10 cellular contexts compared by ENCODE assay signal in genomic region chr2:226185613-226186211, GRCh38.
DNase-seq lines count a peak whose midpoint lies in the region; ATAC-seq and TF ChIP-seq lines count a peak whose summit lies in the region.
"Had no signal": no experiment of that assay in that cellular context is flagged by ENCODE, and none has a peak within 500 bp of the region (broad histone marks: within the 10 kb centered on the region; RNA-seq: fewer than 3 reads in every experiment).

No MANE protein-coding gene starts in this region.

- peaks cover 16% of the 10 kb centered on the region for H3K4me1 Mint-ChIP-seq in MCF 10A (ENCODE audit: insufficient read depth, unreplicated experiment)
- no peaks in the 10 kb centered on the region for H3K4me1 Mint-ChIP-seq in stimulated activated naive CD8-positive, alpha-beta T cell treated with anti-CD3 and anti-CD28 coated beads, Interleukin-15, amount 100 ng/mL, for 72 hours

- peak overlapping the region; percentile 100 for H3K18ac ChIP-seq in IMR-90 (ENCODE audit: low read depth, low read length)

- H2AK5ac ChIP-seq in IMR-90 (ENCODE audit: low read depth, low read length), result peak overlapping the region; percentile 95

- peak overlapping the region; percentile 100 for H2BK5ac ChIP-seq in IMR-90 (ENCODE audit: low read depth, low read length, poor library complexity, severe bottlenecking)

- peak; percentile 73 for ATAC-seq in IMR-90 (ENCODE audit: low read depth)
- no peak for ATAC-seq in stimulated activated naive CD8-positive, alpha-beta T cell treated with anti-CD3 and anti-CD28 coated beads, Interleukin-15, amount 100 ng/mL, for 72 hours
- ATAC-seq: natural killer cell treated with Interleukin-12 subunit alpha and Interleukin-12 subunit beta and Interleukin-15 and Interleukin-18, amount 100 ng/mL, for 72 hours had no signal

- H3K4ac ChIP-seq in IMR-90 (ENCODE audit: low read depth, low read length), result peak overlapping the region; percentile 82

- WGBS in IMR-90 (ENCODE audit: extremely low coverage in 2 of 2, insufficient read length in 1 of 2), 2 experiments, result no CpG with 5 or more reads among the region's 3 CpGs

- POLR2A ChIA-PET in IMR-90 (lab: Charles Lee; ENCODE audit: unreplicated experiment), result interaction anchor here (0.6 to 1.0 kb wide), 3 partner anchors 43 to 108 kb away, joined by 3 read pairs; no protein-coding TSS in a partner anchor
- POLR2A ChIA-PET in MCF 10A (lab: Yijun Ruan, JAX), result interaction anchor here (1.0 to 2.7 kb wide), 6 partner anchors 16 to 614 kb away, joined by 3 to 7 read pairs (median 4); partner anchors contain the start of gene IRS1

- no peak for TF ChIP-seq CTCF in AG09309 (IDR thresholded peaks at IDR 0.05; ENCODE audit: control insufficient read depth, insufficient read depth, low read depth, low read length, missing control alignments)
- TF ChIP-seq CTCF in IMR-90 (conservative IDR thresholded peaks at IDR 0.05; ENCODE audit: low read depth, low read length), result no peak
- no peak for TF ChIP-seq CTCF in MCF 10A (IDR thresholded peaks at IDR 0.05; ENCODE audit: unreplicated experiment)

- H3K79me1 ChIP-seq in IMR-90 (ENCODE audit: low read depth in 1 of 2, low read length in 2 of 2), result peaks cover 7 to 42% of the 10 kb centered on the region in 2 experiments

- peak overlapping the region; percentile 99 for H2BK20ac ChIP-seq in IMR-90 (ENCODE audit: low read depth, low read length)

- no peaks in the 10 kb centered on the region for H3K27me3 Mint-ChIP-seq in MCF 10A (ENCODE audit: insufficient read depth, unreplicated experiment)
- H3K27me3 Mint-ChIP-seq in stimulated activated naive CD8-positive, alpha-beta T cell treated with anti-CD3 and anti-CD28 coated beads, Interleukin-15, amount 100 ng/mL, for 72 hours, result no peaks in the 10 kb centered on the region
- H3K27me3 Mint-ChIP-seq: natural killer cell treated with Interleukin-12 subunit alpha and Interleukin-12 subunit beta and Interleukin-15 and Interleukin-18, amount 100 ng/mL, for 72 hours had no signal

- H2BK120ac ChIP-seq in IMR-90 (ENCODE audit: low read depth, low read length), result peak overlapping the region; percentile 99

- H3K27me3 ChIP-seq in IMR-90 (ENCODE audit: control insufficient read depth, insufficient read depth, low read length), result no peaks in the 10 kb centered on the region

- H3K9me3 ChIP-seq in IMR-90 (ENCODE audit: control insufficient read depth, insufficient read depth, low read length), result no peaks in the 10 kb centered on the region; the same call in 1 of the 2 replicates

- peak overlapping the region; percentile 92 to 94 for H4K8ac ChIP-seq in IMR-90 (ENCODE audit: low read depth in 2 of 2, low read length in 2 of 2)

- TF ChIP-seq POLR2A in IMR-90 (IDR thresholded peaks at IDR 0.05; ENCODE audit: low read depth, low read length), result no peak

- peak overlapping the region; percentile 56 for H2AK9ac ChIP-seq in IMR-90 (replicated peaks; ENCODE audit: low read depth, low read length, poor library complexity)

- peak overlapping the region; percentile 100 for H3K27ac ChIP-seq in IMR-90 (ENCODE audit: insufficient read depth, low read length)

- H3K27ac Mint-ChIP-seq in MCF 10A (ENCODE audit: low read depth, unreplicated experiment), result peak overlapping the region; percentile 95
- no peak overlapping the region for H3K27ac Mint-ChIP-seq in stimulated activated naive CD8-positive, alpha-beta T cell treated with anti-CD3 and anti-CD28 coated beads, Interleukin-15, amount 100 ng/mL, for 72 hours
- H3K27ac Mint-ChIP-seq: natural killer cell treated with Interleukin-12 subunit alpha and Interleukin-12 subunit beta and Interleukin-15 and Interleukin-18, amount 100 ng/mL, for 72 hours had no signal

- DNase-seq in AG09309 (ENCODE audit: low read depth) (peak; percentile 97), IMR-90 (peak; percentile 98), MCF 10A (ENCODE audit: unreplicated experiment) (peak; percentile 66), myocyte (ENCODE audit: low read depth) (peak; percentile 59), iPS-NIHi7 (ENCODE audit: extremely low spot score) (no peak), hippocampal formation (lab: John Stamatoyannopoulos, UW) (no peak), NCI-H128 (lab: John Stamatoyannopoulos, UW; ENCODE audit: unreplicated experiment) (no peak)
- DNase-seq in stimulated activated naive CD8-positive, alpha-beta T cell treated with anti-CD3 and anti-CD28 coated beads, Interleukin-15, amount 100 ng/mL, for 72 hours, result no peak
- DNase-seq: effector CD8-positive, alpha-beta T cell had no signal

- peak overlapping the region; percentile 96 for H2BK15ac ChIP-seq in IMR-90 (ENCODE audit: low read depth, low read length)

- in situ Hi-C loops in IMR-90 (cut with MboI; ENCODE audit: low sequenced_read_pairs), result loop anchor here (5.0 to 25.0 kb wide), 4 partner anchors 298 to 802 kb away; partner anchors contain the start of gene IRS1

- H3K9ac ChIP-seq in IMR-90 (ENCODE audit: low read depth, low read length), result peak overlapping the region; percentile 90

- dilution Hi-C loops in IMR-90 (cut with HindIII; ENCODE audit: low sequenced_read_pairs, unreplicated experiment), result no loop called here

- peak overlapping the region; percentile 96 for H4K91ac ChIP-seq in IMR-90 (ENCODE audit: insufficient read depth, low read depth, low read length)

- TF ChIP-seq RAD21 in IMR-90 (IDR thresholded peaks at IDR 0.05; ENCODE audit: low read length), result no peak; the same call in 1 of the 2 replicates

- intact Hi-C loops in IMR-90 (cut with micrococcal nuclease) (loop anchor here (1.0 to 10.0 kb wide), 10 partner anchors 66 to 919 kb away; no protein-coding TSS in a partner anchor), MCF 10A (cut with micrococcal nuclease) (loop anchor here (10.0 kb wide), 2 partner anchors 239 to 291 kb away; no protein-coding TSS in a partner anchor)

- H3K23ac ChIP-seq in IMR-90 (ENCODE audit: low read depth, low read length), result peak overlapping the region; percentile 97

- no peaks in the 10 kb centered on the region; the same call in 1 of the 2 replicates for H3K36me3 ChIP-seq in IMR-90 (ENCODE audit: control insufficient read depth, insufficient read depth, low read length)

- H4K20me1 ChIP-seq in IMR-90 (ENCODE audit: insufficient read depth, low read length), result no peaks in the 10 kb centered on the region

- H3K4me1 ChIP-seq in IMR-90 (ENCODE audit: control insufficient read depth, insufficient read depth, low read length), result peaks cover 28% of the 10 kb centered on the region

- H3K56ac ChIP-seq in IMR-90 (ENCODE audit: extremely low read depth, insufficient read depth, low read length), result peak overlapping the region; percentile 99

- BruUV-seq in IMR-90 (replicated peaks; lab: Mats Ljungman, UMichigan) (no TSS peak), MCF 10A (replicated peaks; lab: Mats Ljungman, UMichigan) (no TSS peak)

- H3K4me2 ChIP-seq in IMR-90 (ENCODE audit: low read depth, low read length), result peak overlapping the region; percentile 80

- peak overlapping the region; percentile 36 for H2AFZ ChIP-seq in IMR-90 (replicated peaks; ENCODE audit: low read length, poor library complexity)

- H3K4me3 Mint-ChIP-seq in MCF 10A (ENCODE audit: unreplicated experiment), result peak overlapping the region; percentile 20
- no peak overlapping the region for H3K4me3 Mint-ChIP-seq in stimulated activated naive CD8-positive, alpha-beta T cell treated with anti-CD3 and anti-CD28 coated beads, Interleukin-15, amount 100 ng/mL, for 72 hours
- H3K4me3 Mint-ChIP-seq: natural killer cell treated with Interleukin-12 subunit alpha and Interleukin-12 subunit beta and Interleukin-15 and Interleukin-18, amount 100 ng/mL, for 72 hours had no signal

- no peaks in the 10 kb centered on the region for H3K36me3 Mint-ChIP-seq in MCF 10A (ENCODE audit: insufficient read depth, unreplicated experiment)
- H3K36me3 Mint-ChIP-seq: natural killer cell treated with Interleukin-12 subunit alpha and Interleukin-12 subunit beta and Interleukin-15 and Interleukin-18, amount 100 ng/mL, for 72 hours had no signal

- H3K14ac ChIP-seq in IMR-90 (replicated peaks; ENCODE audit: low read depth, low read length), result peak overlapping the region; percentile 91

- CTCF ChIA-PET in IMR-90 (lab: Yijun Ruan, JAX), result interaction anchor here (1.4 to 1.8 kb wide), 2 partner anchors 47 to 297 kb away, joined by 3 to 6 read pairs; no protein-coding TSS in a partner anchor
- CTCF ChIA-PET in MCF 10A (lab: Yijun Ruan, JAX), result interaction anchor here (0.7 kb wide), 1 partner anchor 30 kb away, joined by 3 read pairs; no protein-coding TSS in a partner anchor

- peak overlapping the region; percentile 99 for H4K5ac ChIP-seq in IMR-90 (ENCODE audit: low read depth, low read length)

- H3K4me3 ChIP-seq in AG09309 (ENCODE audit: control insufficient read depth, low read depth, low read length) (no peak overlapping the region), IMR-90 (ENCODE audit: insufficient read depth, low read depth, low read length) (peak overlapping the region; percentile 24; the same call in 1 of the 2 replicates)

- H3K9me1 ChIP-seq in IMR-90 (ENCODE audit: insufficient read depth, low read length), result no peaks in the 10 kb centered on the region

- peaks cover 21% of the 10 kb centered on the region for H3K9me3 Mint-ChIP-seq in MCF 10A (ENCODE audit: unreplicated experiment)
- H3K9me3 Mint-ChIP-seq in stimulated activated naive CD8-positive, alpha-beta T cell treated with anti-CD3 and anti-CD28 coated beads, Interleukin-15, amount 100 ng/mL, for 72 hours, result no peaks in the 10 kb centered on the region

TF ChIP-seq in IMR-90, 13 proteins besides CTCF, POLR2A, EP300 and RAD21 (continues in another document):
- TF ChIP-seq FOS (IDR thresholded peaks at IDR 0.05; ENCODE audit: low read depth, low read length), result no peak
- 0 out of 2 replicates have a peak, but pooled peaks have one; percentile 9 for TF ChIP-seq BHLHE40 (IDR thresholded peaks at IDR 0.05; ENCODE audit: low read depth, low read length)
- TF ChIP-seq ELK1 (IDR thresholded peaks at IDR 0.05; ENCODE audit: borderline replicate concordance, low read depth, low read length), result no peak
- TF ChIP-seq RCOR1 (IDR thresholded peaks at IDR 0.05; ENCODE audit: insufficient replicate concordance, low read length), result no peak
- no peak for TF ChIP-seq MXI1 (IDR thresholded peaks at IDR 0.05; ENCODE audit: borderline replicate concordance, low read depth, low read length)
- no peak for TF ChIP-seq SMC3 (IDR thresholded peaks at IDR 0.05; ENCODE audit: low read depth, low read length)
- TF ChIP-seq NFE2L2 (IDR thresholded peaks at IDR 0.05; ENCODE audit: low read depth, low read length), result 0 out of 2 replicates have a peak, but pooled peaks have one; percentile 30
- no peak for TF ChIP-seq CHD1 (IDR thresholded peaks at IDR 0.05; ENCODE audit: low read depth, low read length)
- TF ChIP-seq CEBPB (IDR thresholded peaks at IDR 0.05; ENCODE audit: low read depth, low read length), result peak; percentile 94

Comparison
In these comparisons a context has a peak if more than half of its experiments do, and no peak if none do; other contexts are left out.
1. DNase-seq: peak in AG09309 (single experiment), IMR-90 (single experiment), MCF 10A (single experiment) and myocyte (single experiment); none in stimulated activated naive CD8-positive, alpha-beta T cell treated with anti-CD3 and anti-CD28 coated beads, Interleukin-15, amount 100 ng/mL, for 72 hours (0 of 2), iPS-NIHi7 (single experiment), hippocampal formation (0 of 2) and NCI-H128 (single experiment).